7 cellular contexts compared by ENCODE assay signal in the genomic region with DNA sequence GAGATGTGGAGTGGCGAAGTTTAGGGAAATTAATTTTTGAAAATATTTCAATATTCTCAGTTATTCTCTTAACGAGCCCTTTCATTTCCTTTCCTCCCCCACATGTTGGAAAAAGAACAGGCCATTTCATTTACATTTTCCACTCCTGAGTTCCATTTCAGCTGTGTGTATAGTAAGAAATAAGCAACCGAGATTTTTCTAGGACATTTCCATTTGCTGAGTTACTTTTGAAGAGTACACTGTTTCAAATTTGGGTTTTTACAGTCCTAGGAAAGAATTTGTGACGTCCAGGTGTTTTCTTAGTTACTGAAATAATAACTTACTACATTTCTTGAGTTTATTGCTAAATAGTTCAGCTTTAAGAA. TPM values are rescaled to one million over a fixed set of nuclear protein-coding genes. Genes with fewer than 3 reads are reported as not detected.
A peak's percentile ranks its signal among the peaks of the same experiment; 100 is the strongest.
DNase-seq lines count a peak whose midpoint lies in the region; ATAC-seq lines count a peak whose summit lies in the region.

No MANE protein-coding gene starts in this region.

- H3K9ac ChIP-seq in HUES48 (ENCODE audit: low read depth, low read length): peak overlapping the region; percentile 85

- H3K4me3 Mint-ChIP-seq in activated T-helper 2 cell treated with anti-CD3 and anti-CD28 coated beads, Interferon-gamma antibody, Interleukin-2, Interleukin-4, amounts not matched to agents 10 μg/mL and 5 μg/mL and 100 μg/mL, durations not matched to agents 14 hours and 24 hours and 36 hours (ENCODE audit: low read depth): peak overlapping the region; percentile 92
- peak overlapping the region; percentile 96 to 100 for H3K4me3 Mint-ChIP-seq in stimulated activated naive CD8-positive, alpha-beta T cell treated with anti-CD3 and anti-CD28 coated beads, Interleukin-15, amount 100 ng/mL, for 72 hours

- no peaks in the 10 kb centered on the region for H3K36me3 ChIP-seq in HUES48 (ENCODE audit: control insufficient read depth, insufficient read depth, low read length)

- H3K4me3 ChIP-seq in HUES48 (ENCODE audit: low read depth, low read length) (peak overlapping the region; percentile 93), iPS-18c (ENCODE audit: insufficient read depth, low read depth, low read length) (peak overlapping the region; percentile 96)

- no peaks in the 10 kb centered on the region for H3K9me3 Mint-ChIP-seq in activated T-helper 2 cell treated with anti-CD3 and anti-CD28 coated beads, Interferon-gamma antibody, Interleukin-2, Interleukin-4, amounts not matched to agents 10 μg/mL and 5 μg/mL and 100 μg/mL, durations not matched to agents 14 hours and 24 hours and 36 hours
- H3K9me3 Mint-ChIP-seq in stimulated activated naive CD8-positive, alpha-beta T cell treated with anti-CD3 and anti-CD28 coated beads, Interleukin-15, amount 100 ng/mL, for 72 hours: no peaks in the 10 kb centered on the region

- no peaks in the 10 kb centered on the region for H3K27me3 ChIP-seq in HUES48 (ENCODE audit: control insufficient read depth, insufficient read depth, low read length)

- H3K27ac ChIP-seq in HUES48 (ENCODE audit: low read depth, low read length): peak overlapping the region; percentile 99

- peaks cover 32% of the 10 kb centered on the region for H3K4me1 ChIP-seq in HUES48 (ENCODE audit: control insufficient read depth, insufficient read depth, low read length)

- no peaks in the 10 kb centered on the region for H3K27me3 Mint-ChIP-seq in activated T-helper 2 cell treated with anti-CD3 and anti-CD28 coated beads, Interferon-gamma antibody, Interleukin-2, Interleukin-4, amounts not matched to agents 10 μg/mL and 5 μg/mL and 100 μg/mL, durations not matched to agents 14 hours and 24 hours and 36 hours (ENCODE audit: low read depth)
- no peaks in the 10 kb centered on the region for H3K27me3 Mint-ChIP-seq in stimulated activated naive CD8-positive, alpha-beta T cell treated with anti-CD3 and anti-CD28 coated beads, Interleukin-15, amount 100 ng/mL, for 72 hours

- peaks cover 30% of the 10 kb centered on the region for H3K36me3 Mint-ChIP-seq in activated T-helper 2 cell treated with anti-CD3 and anti-CD28 coated beads, Interferon-gamma antibody, Interleukin-2, Interleukin-4, amounts not matched to agents 10 μg/mL and 5 μg/mL and 100 μg/mL, durations not matched to agents 14 hours and 24 hours and 36 hours (ENCODE audit: low read depth)

- no peak for ATAC-seq in stimulated activated naive CD8-positive, alpha-beta T cell treated with anti-CD3 and anti-CD28 coated beads, Interleukin-15, amount 100 ng/mL, for 72 hours
- ATAC-seq in HG02623 (IDR thresholded peaks at IDR 0.05; ENCODE audit: unreplicated experiment): no peak
- ATAC-seq in HG03354 (IDR thresholded peaks at IDR 0.05; ENCODE audit: poor library complexity, severe bottlenecking, unreplicated experiment): no peak

- intact Hi-C loops in activated T-helper 2 cell treated with anti-CD3 and anti-CD28 coated beads, Interferon-gamma antibody, Interleukin-2, Interleukin-4, amounts not matched to agents 10 μg/mL and 5 μg/mL and 100 μg/mL, durations not matched to agents 14 hours and 24 hours and 36 hours (cut with micrococcal nuclease): loop anchor here (1.0 to 10.0 kb wide), 3 partner anchors 104 to 593 kb away; no protein-coding TSS in a partner anchor

- peaks cover 40% of the 10 kb centered on the region for H3K4me1 Mint-ChIP-seq in activated T-helper 2 cell treated with anti-CD3 and anti-CD28 coated beads, Interferon-gamma antibody, Interleukin-2, Interleukin-4, amounts not matched to agents 10 μg/mL and 5 μg/mL and 100 μg/mL, durations not matched to agents 14 hours and 24 hours and 36 hours (ENCODE audit: low read depth)
- peaks cover 54% of the 10 kb centered on the region for H3K4me1 Mint-ChIP-seq in stimulated activated naive CD8-positive, alpha-beta T cell treated with anti-CD3 and anti-CD28 coated beads, Interleukin-15, amount 100 ng/mL, for 72 hours

- H3K27ac Mint-ChIP-seq in activated T-helper 2 cell treated with anti-CD3 and anti-CD28 coated beads, Interferon-gamma antibody, Interleukin-2, Interleukin-4, amounts not matched to agents 10 μg/mL and 5 μg/mL and 100 μg/mL, durations not matched to agents 14 hours and 24 hours and 36 hours: peak overlapping the region; percentile 89
- peak overlapping the region; percentile 87 to 99 for H3K27ac Mint-ChIP-seq in stimulated activated naive CD8-positive, alpha-beta T cell treated with anti-CD3 and anti-CD28 coated beads, Interleukin-15, amount 100 ng/mL, for 72 hours

- H3K9me3 ChIP-seq in HUES48 (ENCODE audit: control insufficient read depth, insufficient read depth, low read length) (no peaks in the 10 kb centered on the region), iPS-18c (ENCODE audit: control insufficient read depth, insufficient read depth, low read length) (no peaks in the 10 kb centered on the region)

- DNase-seq in activated T-helper 2 cell treated with anti-CD3 and anti-CD28 coated beads, Interferon-gamma antibody, Interleukin-2, Interleukin-4, amounts not matched to agents 10 μg/mL and 5 μg/mL and 100 μg/mL, durations not matched to agents 14 hours and 24 hours and 36 hours (ENCODE audit: low spot score): no peak
- no peak for DNase-seq in stimulated activated naive CD8-positive, alpha-beta T cell treated with anti-CD3 and anti-CD28 coated beads, Interleukin-15, amount 100 ng/mL, for 72 hours
- DNase-seq in nucleus accumbens (lab: John Stamatoyannopoulos, UW): no peak

RNA-seq across cellular contexts. Expression of a gene that starts 1.2 kb away (rescaled TPM):
- 228 and 236 TPM in 2 replicates for total RNA-seq in activated T-helper 2 cell treated with anti-CD3 and anti-CD28 coated beads, Interferon-gamma antibody, Interleukin-2, Interleukin-4, amounts not matched to agents 10 μg/mL and 5 μg/mL and 100 μg/mL, durations not matched to agents 14 hours and 24 hours and 36 hours
